ENCODE assay signal across 1 cellular context in the genomic region with DNA sequence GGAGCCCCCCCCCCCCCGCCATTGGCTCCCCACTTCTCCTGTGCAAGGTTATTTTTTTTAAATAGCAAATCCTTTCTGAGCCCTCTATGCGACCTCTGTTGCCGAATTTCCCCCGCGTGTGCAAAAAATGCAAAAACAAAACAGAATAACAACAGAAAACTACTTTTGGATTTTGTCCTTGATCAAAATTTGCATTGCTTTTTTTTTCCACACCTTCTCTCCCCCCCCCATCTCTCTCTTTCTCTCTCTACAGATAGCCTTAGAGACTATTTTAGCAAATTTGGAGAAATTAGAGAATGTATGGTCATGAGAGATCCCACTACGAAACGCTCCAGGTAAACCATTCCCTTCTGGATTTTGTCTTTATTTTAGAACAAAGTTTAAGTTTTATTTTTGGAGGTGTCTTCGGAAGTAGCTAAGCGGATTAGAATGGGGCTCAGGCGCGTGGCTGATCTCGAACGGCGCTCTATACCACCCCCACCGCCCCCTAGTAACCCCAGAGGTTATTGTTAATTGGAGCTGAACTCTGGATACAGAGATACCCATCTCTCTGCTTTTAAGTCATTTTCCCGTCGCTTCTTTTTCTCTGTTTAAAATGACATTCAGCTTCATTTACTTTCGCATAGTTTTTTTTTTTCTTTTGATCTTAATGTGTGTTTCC.
TF ChIP-seq lines count a peak whose summit lies in the region.

No MANE protein-coding gene starts in this region.

TF ChIP-seq in K562, 482 proteins besides CTCF, POLR2A, EP300 and RAD21 (continued from another document and continues in another):
- TF ChIP-seq, protein P1, sequence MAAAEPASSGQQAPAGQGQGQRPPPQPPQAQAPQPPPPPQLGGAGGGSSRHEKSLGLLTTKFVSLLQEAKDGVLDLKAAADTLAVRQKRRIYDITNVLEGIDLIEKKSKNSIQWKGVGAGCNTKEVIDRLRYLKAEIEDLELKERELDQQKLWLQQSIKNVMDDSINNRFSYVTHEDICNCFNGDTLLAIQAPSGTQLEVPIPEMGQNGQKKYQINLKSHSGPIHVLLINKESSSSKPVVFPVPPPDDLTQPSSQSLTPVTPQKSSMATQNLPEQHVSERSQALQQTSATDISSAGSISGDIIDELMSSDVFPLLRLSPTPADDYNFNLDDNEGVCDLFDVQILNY (CRISPR knock-in tag; IDR thresholded peaks at IDR 0.05), result no peak
- TF ChIP-seq, protein P2, sequence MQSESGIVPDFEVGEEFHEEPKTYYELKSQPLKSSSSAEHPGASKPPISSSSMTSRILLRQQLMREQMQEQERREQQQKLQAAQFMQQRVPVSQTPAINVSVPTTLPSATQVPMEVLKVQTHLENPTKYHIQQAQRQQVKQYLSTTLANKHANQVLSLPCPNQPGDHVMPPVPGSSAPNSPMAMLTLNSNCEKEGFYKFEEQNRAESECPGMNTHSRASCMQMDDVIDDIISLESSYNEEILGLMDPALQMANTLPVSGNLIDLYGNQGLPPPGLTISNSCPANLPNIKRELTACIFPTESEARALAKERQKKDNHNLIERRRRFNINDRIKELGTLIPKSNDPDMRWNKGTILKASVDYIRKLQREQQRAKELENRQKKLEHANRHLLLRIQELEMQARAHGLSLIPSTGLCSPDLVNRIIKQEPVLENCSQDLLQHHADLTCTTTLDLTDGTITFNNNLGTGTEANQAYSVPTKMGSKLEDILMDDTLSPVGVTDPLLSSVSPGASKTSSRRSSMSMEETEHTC (IDR thresholded peaks at IDR 0.05), result no peak
- no peak for TF ChIP-seq THRAP3 (IDR thresholded peaks at IDR 0.05; ENCODE audit: borderline replicate concordance)
- TF ChIP-seq BRF1 (IDR thresholded peaks at IDR 0.05; ENCODE audit: borderline replicate concordance, extremely low read depth, insufficient read length), result no peak
- TF ChIP-seq FOXK1 (CRISPR knock-in tag; IDR thresholded peaks at IDR 0.05; ENCODE audit: borderline replicate concordance), result no peak
- TF ChIP-seq ZKSCAN8 (CRISPR knock-in tag; IDR thresholded peaks at IDR 0.05), result no peak
- TF ChIP-seq, protein P3, sequence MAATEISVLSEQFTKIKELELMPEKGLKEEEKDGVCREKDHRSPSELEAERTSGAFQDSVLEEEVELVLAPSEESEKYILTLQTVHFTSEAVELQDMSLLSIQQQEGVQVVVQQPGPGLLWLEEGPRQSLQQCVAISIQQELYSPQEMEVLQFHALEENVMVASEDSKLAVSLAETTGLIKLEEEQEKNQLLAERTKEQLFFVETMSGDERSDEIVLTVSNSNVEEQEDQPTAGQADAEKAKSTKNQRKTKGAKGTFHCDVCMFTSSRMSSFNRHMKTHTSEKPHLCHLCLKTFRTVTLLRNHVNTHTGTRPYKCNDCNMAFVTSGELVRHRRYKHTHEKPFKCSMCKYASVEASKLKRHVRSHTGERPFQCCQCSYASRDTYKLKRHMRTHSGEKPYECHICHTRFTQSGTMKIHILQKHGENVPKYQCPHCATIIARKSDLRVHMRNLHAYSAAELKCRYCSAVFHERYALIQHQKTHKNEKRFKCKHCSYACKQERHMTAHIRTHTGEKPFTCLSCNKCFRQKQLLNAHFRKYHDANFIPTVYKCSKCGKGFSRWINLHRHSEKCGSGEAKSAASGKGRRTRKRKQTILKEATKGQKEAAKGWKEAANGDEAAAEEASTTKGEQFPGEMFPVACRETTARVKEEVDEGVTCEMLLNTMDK (IDR thresholded peaks at IDR 0.05; ENCODE audit: borderline replicate concordance, insufficient read depth, low read depth, low read length, poor library complexity, severe bottlenecking), result no peak
- TF ChIP-seq NR2C2 (CRISPR knock-in tag; IDR thresholded peaks at IDR 0.05), result no peak
- TF ChIP-seq NR2C2 (tag; IDR thresholded peaks at IDR 0.05), result peak; percentile 69; the same call in 1 of the 2 replicates
- TF ChIP-seq MCM7 (IDR thresholded peaks at IDR 0.05), result no peak
- TF ChIP-seq, protein P4, sequence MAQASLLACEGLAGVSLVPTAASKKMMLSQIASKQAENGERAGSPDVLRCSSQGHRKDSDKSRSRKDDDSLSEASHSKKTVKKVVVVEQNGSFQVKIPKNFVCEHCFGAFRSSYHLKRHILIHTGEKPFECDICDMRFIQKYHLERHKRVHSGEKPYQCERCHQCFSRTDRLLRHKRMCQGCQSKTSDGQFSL (CRISPR knock-in tag; IDR thresholded peaks at IDR 0.05), result peak; percentile 50; the same call in 1 of the 2 replicates
- TF ChIP-seq, protein P4 (tag; IDR thresholded peaks at IDR 0.05), result 0 out of 4 replicates have a peak, but pooled peaks of 1 of the 2 experiments have one; percentile 72
- TF ChIP-seq MYC (IDR thresholded peaks at IDR 0.05; ENCODE audit: low read depth, low read length), result peak; percentile 67
- TF ChIP-seq MYC (CRISPR knock-in tag; IDR thresholded peaks at IDR 0.05; ENCODE audit: borderline replicate concordance, low read depth), result no peak
- TF ChIP-seq ZNF253 (CRISPR knock-in tag; conservative IDR thresholded peaks at IDR 0.05), result no peak
- TF ChIP-seq CHD2 (IDR thresholded peaks at IDR 0.05; ENCODE audit: low read depth, low read length), result no peak
- no peak for TF ChIP-seq NR4A1 (CRISPR knock-in tag; IDR thresholded peaks at IDR 0.05)
- no peak for TF ChIP-seq NR4A1 (tag; IDR thresholded peaks at IDR 0.05)
- no peak for TF ChIP-seq FOS (IDR thresholded peaks at IDR 0.05; ENCODE audit: extremely low read depth, insufficient read length)
- TF ChIP-seq SMARCB1 (IDR thresholded peaks at IDR 0.05; ENCODE audit: insufficient read length, low read depth), result no peak
- TF ChIP-seq, protein P5, sequence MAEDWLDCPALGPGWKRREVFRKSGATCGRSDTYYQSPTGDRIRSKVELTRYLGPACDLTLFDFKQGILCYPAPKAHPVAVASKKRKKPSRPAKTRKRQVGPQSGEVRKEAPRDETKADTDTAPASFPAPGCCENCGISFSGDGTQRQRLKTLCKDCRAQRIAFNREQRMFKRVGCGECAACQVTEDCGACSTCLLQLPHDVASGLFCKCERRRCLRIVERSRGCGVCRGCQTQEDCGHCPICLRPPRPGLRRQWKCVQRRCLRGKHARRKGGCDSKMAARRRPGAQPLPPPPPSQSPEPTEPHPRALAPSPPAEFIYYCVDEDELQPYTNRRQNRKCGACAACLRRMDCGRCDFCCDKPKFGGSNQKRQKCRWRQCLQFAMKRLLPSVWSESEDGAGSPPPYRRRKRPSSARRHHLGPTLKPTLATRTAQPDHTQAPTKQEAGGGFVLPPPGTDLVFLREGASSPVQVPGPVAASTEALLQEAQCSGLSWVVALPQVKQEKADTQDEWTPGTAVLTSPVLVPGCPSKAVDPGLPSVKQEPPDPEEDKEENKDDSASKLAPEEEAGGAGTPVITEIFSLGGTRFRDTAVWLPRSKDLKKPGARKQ (CRISPR knock-in tag; IDR thresholded peaks at IDR 0.05), result no peak
- no peak for TF ChIP-seq XRCC5 (IDR thresholded peaks at IDR 0.05; ENCODE audit: low read depth, low read length)
- TF ChIP-seq PHB2 (IDR thresholded peaks at IDR 0.05; ENCODE audit: low read depth), result no peak
- TF ChIP-seq, protein P6, sequence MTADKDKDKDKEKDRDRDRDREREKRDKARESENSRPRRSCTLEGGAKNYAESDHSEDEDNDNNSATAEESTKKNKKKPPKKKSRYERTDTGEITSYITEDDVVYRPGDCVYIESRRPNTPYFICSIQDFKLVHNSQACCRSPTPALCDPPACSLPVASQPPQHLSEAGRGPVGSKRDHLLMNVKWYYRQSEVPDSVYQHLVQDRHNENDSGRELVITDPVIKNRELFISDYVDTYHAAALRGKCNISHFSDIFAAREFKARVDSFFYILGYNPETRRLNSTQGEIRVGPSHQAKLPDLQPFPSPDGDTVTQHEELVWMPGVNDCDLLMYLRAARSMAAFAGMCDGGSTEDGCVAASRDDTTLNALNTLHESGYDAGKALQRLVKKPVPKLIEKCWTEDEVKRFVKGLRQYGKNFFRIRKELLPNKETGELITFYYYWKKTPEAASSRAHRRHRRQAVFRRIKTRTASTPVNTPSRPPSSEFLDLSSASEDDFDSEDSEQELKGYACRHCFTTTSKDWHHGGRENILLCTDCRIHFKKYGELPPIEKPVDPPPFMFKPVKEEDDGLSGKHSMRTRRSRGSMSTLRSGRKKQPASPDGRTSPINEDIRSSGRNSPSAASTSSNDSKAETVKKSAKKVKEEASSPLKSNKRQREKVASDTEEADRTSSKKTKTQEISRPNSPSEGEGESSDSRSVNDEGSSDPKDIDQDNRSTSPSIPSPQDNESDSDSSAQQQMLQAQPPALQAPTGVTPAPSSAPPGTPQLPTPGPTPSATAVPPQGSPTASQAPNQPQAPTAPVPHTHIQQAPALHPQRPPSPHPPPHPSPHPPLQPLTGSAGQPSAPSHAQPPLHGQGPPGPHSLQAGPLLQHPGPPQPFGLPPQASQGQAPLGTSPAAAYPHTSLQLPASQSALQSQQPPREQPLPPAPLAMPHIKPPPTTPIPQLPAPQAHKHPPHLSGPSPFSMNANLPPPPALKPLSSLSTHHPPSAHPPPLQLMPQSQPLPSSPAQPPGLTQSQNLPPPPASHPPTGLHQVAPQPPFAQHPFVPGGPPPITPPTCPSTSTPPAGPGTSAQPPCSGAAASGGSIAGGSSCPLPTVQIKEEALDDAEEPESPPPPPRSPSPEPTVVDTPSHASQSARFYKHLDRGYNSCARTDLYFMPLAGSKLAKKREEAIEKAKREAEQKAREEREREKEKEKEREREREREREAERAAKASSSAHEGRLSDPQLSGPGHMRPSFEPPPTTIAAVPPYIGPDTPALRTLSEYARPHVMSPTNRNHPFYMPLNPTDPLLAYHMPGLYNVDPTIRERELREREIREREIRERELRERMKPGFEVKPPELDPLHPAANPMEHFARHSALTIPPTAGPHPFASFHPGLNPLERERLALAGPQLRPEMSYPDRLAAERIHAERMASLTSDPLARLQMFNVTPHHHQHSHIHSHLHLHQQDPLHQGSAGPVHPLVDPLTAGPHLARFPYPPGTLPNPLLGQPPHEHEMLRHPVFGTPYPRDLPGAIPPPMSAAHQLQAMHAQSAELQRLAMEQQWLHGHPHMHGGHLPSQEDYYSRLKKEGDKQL (CRISPR knock-in tag; IDR thresholded peaks at IDR 0.05; ENCODE audit: borderline replicate concordance), result no peak
- 0 out of 4 replicates have a peak, but pooled peaks of 1 of the 2 experiments have one; percentile 15 for TF ChIP-seq ARNT (IDR thresholded peaks at IDR 0.05)
- TF ChIP-seq, protein P7, sequence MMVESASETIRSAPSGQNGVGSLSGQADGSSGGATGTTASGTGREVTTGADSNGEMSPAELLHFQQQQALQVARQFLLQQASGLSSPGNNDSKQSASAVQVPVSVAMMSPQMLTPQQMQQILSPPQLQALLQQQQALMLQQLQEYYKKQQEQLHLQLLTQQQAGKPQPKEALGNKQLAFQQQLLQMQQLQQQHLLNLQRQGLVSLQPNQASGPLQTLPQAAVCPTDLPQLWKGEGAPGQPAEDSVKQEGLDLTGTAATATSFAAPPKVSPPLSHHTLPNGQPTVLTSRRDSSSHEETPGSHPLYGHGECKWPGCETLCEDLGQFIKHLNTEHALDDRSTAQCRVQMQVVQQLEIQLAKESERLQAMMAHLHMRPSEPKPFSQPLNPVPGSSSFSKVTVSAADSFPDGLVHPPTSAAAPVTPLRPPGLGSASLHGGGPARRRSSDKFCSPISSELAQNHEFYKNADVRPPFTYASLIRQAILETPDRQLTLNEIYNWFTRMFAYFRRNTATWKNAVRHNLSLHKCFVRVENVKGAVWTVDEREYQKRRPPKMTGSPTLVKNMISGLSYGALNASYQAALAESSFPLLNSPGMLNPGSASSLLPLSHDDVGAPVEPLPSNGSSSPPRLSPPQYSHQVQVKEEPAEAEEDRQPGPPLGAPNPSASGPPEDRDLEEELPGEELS (CRISPR knock-in tag; IDR thresholded peaks at IDR 0.05; ENCODE audit: borderline replicate concordance), result no peak
- TF ChIP-seq ZNF24 (IDR thresholded peaks at IDR 0.05), result no peak
- no peak for TF ChIP-seq SRF (CRISPR knock-in tag; IDR thresholded peaks at IDR 0.05)
- TF ChIP-seq, protein P8, sequence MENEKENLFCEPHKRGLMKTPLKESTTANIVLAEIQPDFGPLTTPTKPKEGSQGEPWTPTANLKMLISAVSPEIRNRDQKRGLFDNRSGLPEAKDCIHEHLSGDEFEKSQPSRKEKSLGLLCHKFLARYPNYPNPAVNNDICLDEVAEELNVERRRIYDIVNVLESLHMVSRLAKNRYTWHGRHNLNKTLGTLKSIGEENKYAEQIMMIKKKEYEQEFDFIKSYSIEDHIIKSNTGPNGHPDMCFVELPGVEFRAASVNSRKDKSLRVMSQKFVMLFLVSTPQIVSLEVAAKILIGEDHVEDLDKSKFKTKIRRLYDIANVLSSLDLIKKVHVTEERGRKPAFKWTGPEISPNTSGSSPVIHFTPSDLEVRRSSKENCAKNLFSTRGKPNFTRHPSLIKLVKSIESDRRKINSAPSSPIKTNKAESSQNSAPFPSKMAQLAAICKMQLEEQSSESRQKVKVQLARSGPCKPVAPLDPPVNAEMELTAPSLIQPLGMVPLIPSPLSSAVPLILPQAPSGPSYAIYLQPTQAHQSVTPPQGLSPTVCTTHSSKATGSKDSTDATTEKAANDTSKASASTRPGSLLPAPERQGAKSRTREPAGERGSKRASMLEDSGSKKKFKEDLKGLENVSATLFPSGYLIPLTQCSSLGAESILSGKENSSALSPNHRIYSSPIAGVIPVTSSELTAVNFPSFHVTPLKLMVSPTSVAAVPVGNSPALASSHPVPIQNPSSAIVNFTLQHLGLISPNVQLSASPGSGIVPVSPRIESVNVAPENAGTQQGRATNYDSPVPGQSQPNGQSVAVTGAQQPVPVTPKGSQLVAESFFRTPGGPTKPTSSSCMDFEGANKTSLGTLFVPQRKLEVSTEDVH (IDR thresholded peaks at IDR 0.05; ENCODE audit: low read depth, partially characterized antibody), result no peak
- no peak for TF ChIP-seq ZNF354B (CRISPR knock-in tag; IDR thresholded peaks at IDR 0.05)
- peak; percentile 70; the same call in 1 of the 2 replicates for TF ChIP-seq BRD4 (IDR thresholded peaks at IDR 0.05)
- no peak for TF ChIP-seq PURB (CRISPR knock-in tag; IDR thresholded peaks at IDR 0.05; ENCODE audit: low read depth)
- no peak for TF ChIP-seq MYNN (IDR thresholded peaks at IDR 0.05)
- no peak for TF ChIP-seq MYNN (CRISPR knock-in tag; IDR thresholded peaks at IDR 0.05)
- TF ChIP-seq CHCHD3 (CRISPR knock-in tag; IDR thresholded peaks at IDR 0.05), result no peak
- peak; percentile 18; the same call in 1 of the 2 replicates for TF ChIP-seq ZNF263 (CRISPR knock-in tag; IDR thresholded peaks at IDR 0.05; ENCODE audit: borderline replicate concordance)
- TF ChIP-seq, protein P9, sequence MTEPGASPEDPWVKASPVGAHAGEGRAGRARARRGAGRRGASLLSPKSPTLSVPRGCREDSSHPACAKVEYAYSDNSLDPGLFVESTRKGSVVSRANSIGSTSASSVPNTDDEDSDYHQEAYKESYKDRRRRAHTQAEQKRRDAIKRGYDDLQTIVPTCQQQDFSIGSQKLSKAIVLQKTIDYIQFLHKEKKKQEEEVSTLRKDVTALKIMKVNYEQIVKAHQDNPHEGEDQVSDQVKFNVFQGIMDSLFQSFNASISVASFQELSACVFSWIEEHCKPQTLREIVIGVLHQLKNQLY (CRISPR knock-in tag; conservative IDR thresholded peaks at IDR 0.05), result no peak
- no peak for TF ChIP-seq POLR2G (IDR thresholded peaks at IDR 0.05; ENCODE audit: low read depth, low read length)
- no peak for TF ChIP-seq HDAC6 (IDR thresholded peaks at IDR 0.05; ENCODE audit: low read depth, low read length)
- no peak for TF ChIP-seq MIER1 (IDR thresholded peaks at IDR 0.05; ENCODE audit: low read depth)
